ENCODE assay signal across 1 cellular context in genomic region chr11:10885703-10886363, GRCh38.
TF ChIP-seq lines count a peak whose summit lies in the region.

No MANE protein-coding gene starts in this region.

TF ChIP-seq in HepG2, 621 proteins besides CTCF, POLR2A, EP300 and RAD21 (continued from another document):
- TF ChIP-seq NR0B2 (CRISPR knock-in tag; IDR thresholded peaks at IDR 0.05) (no peak), RCOR2 (CRISPR knock-in tag; IDR thresholded peaks at IDR 0.05) (no peak)
